10 cellular contexts compared by ENCODE assay signal in genomic region chr19:16095071-16095571, GRCh38. TPM values are rescaled to one million over a fixed set of nuclear protein-coding genes. Genes with fewer than 3 reads are reported as not detected.
DNase-seq lines count a peak whose midpoint lies in the region; ATAC-seq and TF ChIP-seq lines count a peak whose summit lies in the region.
"Had no signal": no experiment of that assay in that cellular context is flagged by ENCODE, and none has a peak within 500 bp of the region (broad histone marks: within the 10 kb centered on the region; RNA-seq: fewer than 3 reads in every experiment).

No MANE protein-coding gene starts in this region.

- H3K27ac Mint-ChIP-seq in naive B cell = peak overlapping the region; percentile 2 to 90 (median 76)

- peak overlapping the region in 1 of 8 donors; percentile 62 for H3K4me3 Mint-ChIP-seq in naive B cell

- intact Hi-C loops in Right ventricle myocardium superior (cut with DNase I) = no loop called here
- intact Hi-C loops in Right ventricle myocardium inferior (cut with DNase I) = no loop called here
- intact Hi-C loops in uterus (cut with DNase I; ENCODE audit: low total_unique reads) = no loop called here

- H3K9me3 Mint-ChIP-seq in naive B cell = no peaks in the 10 kb centered on the region

- no peaks in the 10 kb centered on the region for H3K4me1 ChIP-seq in uterus

- H3K36me3 ChIP-seq in brain microvascular endothelial cell (replicated peaks) (peaks cover 95% of the 10 kb centered on the region), uterus (no peaks in the 10 kb centered on the region)

- H3K27ac ChIP-seq in brain microvascular endothelial cell (peak overlapping the region; percentile 46), uterus (peak overlapping the region; percentile 49 to 50)
- H3K27ac ChIP-seq: C4-2B had no signal

- H3K27me3 ChIP-seq in brain microvascular endothelial cell (replicated peaks) (no peaks in the 10 kb centered on the region), uterus (no peaks in the 10 kb centered on the region)
- H3K27me3 ChIP-seq: body of pancreas had no signal

- no peak for TF ChIP-seq POLR2A in uterus (IDR thresholded peaks at IDR 0.05)

- in situ Hi-C loops in brain microvascular endothelial cell (cut with HindIII; ENCODE audit: low pct_ligation_motif_present, low sequenced_read_pairs) = no loop called here

- no peak for TF ChIP-seq CTCF in brain microvascular endothelial cell (IDR thresholded peaks at IDR 0.05; ENCODE audit: low read depth, low read length, missing control alignments)
- TF ChIP-seq CTCF in uterus (IDR thresholded peaks at IDR 0.05) = no peak

- H3K9me3 ChIP-seq in uterus = no peaks in the 10 kb centered on the region
- H3K9me3 ChIP-seq: body of pancreas had no signal

- peaks cover 14 to 41% of the 10 kb centered on the region in 2 donors for H3K36me3 Mint-ChIP-seq in naive B cell

- DNase-seq in Right ventricle myocardium superior = peak; percentile 44
- DNase-seq in Right ventricle myocardium inferior (ENCODE audit: missing footprints) = no peak
- no peak for DNase-seq in brain microvascular endothelial cell
- DNase-seq in naive B cell = no peak
- DNase-seq in uterus = peak in 1 of 2 donors; percentile 54
- DNase-seq in SKM-1 treated with dmso at 0.1 percent for 144 hours (lab: John Stamatoyannopoulos, UW; ENCODE audit: unreplicated experiment) = no peak
- DNase-seq: body of pancreas had no signal

- no peaks in the 10 kb centered on the region for H3K27me3 Mint-ChIP-seq in naive B cell

- peaks cover 14 to 19% (median 18%) of the 10 kb centered on the region in 3 donors for H3K4me1 Mint-ChIP-seq in naive B cell

- peak; percentile 39 for ATAC-seq in Right ventricle myocardium superior (ENCODE audit: poor library complexity)
- no peak for ATAC-seq in Right ventricle myocardium inferior
- peak; percentile 16 to 36 for ATAC-seq in naive B cell (ENCODE audit: low read depth in 2 of 2)
- no peak for ATAC-seq in GM18870 (IDR thresholded peaks at IDR 0.05; ENCODE audit: unreplicated experiment)
- ATAC-seq in GM18867 (IDR thresholded peaks at IDR 0.05; ENCODE audit: unreplicated experiment) = no peak
- ATAC-seq: body of pancreas had no signal

- H3K4me3 ChIP-seq in brain microvascular endothelial cell (ENCODE audit: low read depth, low read length) = no peak overlapping the region
- H3K4me3 ChIP-seq in uterus = no peak overlapping the region
- H3K4me3 ChIP-seq: body of pancreas had no signal

RNA-seq across cellular contexts. Expression of gene RAB8A, which starts 16.6 kb away (rescaled TPM):
- total RNA-seq in Right ventricle myocardium superior (16.8 TPM), Right ventricle myocardium inferior (25.6 TPM), uterus (10 to 100 TPM; 13.3 to 67.4 (median 40.7) TPM)
- 100 to 1,000 TPM in 5 of 6 donors, 10 to 100 TPM in 1; 98.8 to 134 (median 112) TPM for polyA plus RNA-seq in naive B cell (ENCODE audit: low read depth in 6 of 6)

RNA-seq across cellular contexts. Expression of gene TPM4, which starts 18.8 kb away (rescaled TPM):
- 74.7 TPM for total RNA-seq in Right ventricle myocardium superior
- 106 TPM for total RNA-seq in Right ventricle myocardium inferior
- 10 to 100 TPM; 53.6 to 85.7 (median 76.7) TPM for polyA plus RNA-seq in naive B cell (ENCODE audit: low read depth in 6 of 6)
- 100 to 1,000 TPM; 423 to 862 (median 517) TPM for total RNA-seq in uterus

RNA-seq across cellular contexts. Expression of gene HSH2D, which starts 48.4 kb away (rescaled TPM):
- total RNA-seq in Right ventricle myocardium superior (0.32 TPM), Right ventricle myocardium inferior (0.49 TPM), uterus (1 to 10 TPM in 3 of 4 donors, not detected in 1; 1.4 to 3.1 (median 2.4) TPM)
- 10 to 100 TPM; 25.7 to 53.2 (median 40.1) TPM for polyA plus RNA-seq in naive B cell (ENCODE audit: low read depth in 6 of 6)

Comparison
In these comparisons a context has a peak if more than half of its experiments do, and no peak if none do; other contexts are left out.
1. ATAC-seq: peak in Right ventricle myocardium superior (single experiment) and naive B cell (2 of 2); none in Right ventricle myocardium inferior (single experiment), GM18870 (single experiment) and GM18867 (single experiment).